In the genomic region with DNA sequence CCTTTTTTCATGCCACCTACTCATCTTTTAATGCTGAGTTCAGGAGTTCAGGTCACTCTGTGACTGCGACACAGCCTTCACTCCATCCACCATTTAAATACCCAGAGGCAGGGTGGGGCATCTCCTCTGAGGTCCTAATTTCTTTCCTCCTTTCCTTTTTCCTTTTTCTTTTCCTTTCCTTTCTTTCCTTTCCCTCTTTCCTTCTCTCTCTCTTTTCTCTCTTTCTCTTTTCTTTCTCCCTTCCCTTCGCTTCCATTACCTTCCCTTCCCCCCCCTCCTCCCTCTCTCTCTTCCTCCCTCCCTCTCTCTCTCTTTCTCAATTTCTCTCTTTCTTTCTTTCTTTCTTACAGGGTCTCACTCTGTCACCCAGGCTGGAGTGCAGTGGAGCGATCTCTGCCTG, we compare ENCODE assay signal across 23 cellular contexts.
DNase-seq lines count a peak whose midpoint lies in the region; ATAC-seq, FAIRE-seq and TF ChIP-seq lines count a peak whose summit lies in the region.
"Had no signal": no experiment of that assay in that cellular context is flagged by ENCODE, and none has a peak within 500 bp of the region (broad histone marks: within the 10 kb centered on the region; RNA-seq: fewer than 3 reads in every experiment).

No MANE protein-coding gene starts in this region.

- H3K36me3 ChIP-seq in HEK293 (ENCODE audit: control insufficient read depth in 2 of 2, insufficient read depth in 1 of 2, low read length in 2 of 2) (no peaks in the 10 kb centered on the region), H1 (ENCODE audit: control insufficient read depth in 2 of 4, insufficient read depth in 4 of 4, low read length in 3 of 4) (no peaks in the 10 kb centered on the region), mesenchymal stem cell (ENCODE audit: control insufficient read depth in 1 of 2, insufficient read depth in 2 of 2, low read depth in 1 of 2, low read length in 2 of 2) (no peaks in the 10 kb centered on the region)
- H3K36me3 ChIP-seq: BLaER1 treated with 17β-estradiol and CSF1 and Interleukin-3, amounts not matched to agents 10 nM and 100 nM; SJSA1 had no signal

- DNase-seq in H1 (ENCODE audit: low read depth in 1 of 2, low spot score in 2 of 2) (no peak), mesenchymal stem cell (no peak), NCI-H128 (lab: John Stamatoyannopoulos, UW; ENCODE audit: unreplicated experiment) (no peak), NCI-H2196 (lab: John Stamatoyannopoulos, UW; ENCODE audit: unreplicated experiment) (no peak), SW480 (ENCODE audit: low spot score) (no peak)
- DNase-seq: AML-193; CD4-positive, alpha-beta T cell; DMS53; KG1; MM.1S; NCI-H1417; NCI-H1694; NCI-H2029 treated with DMSO at 0.1 percent for 48 hours; NCI-H2227 treated with DMSO at 0.1 percent for 48 hours; NCI-H526 treated with DMSO at 0.1 percent for 48 hours; PC-9; Right ventricle myocardium superior; RPMI8226 had no signal

- H3K9me3 ChIP-seq in HEK293 (ENCODE audit: control insufficient read depth, insufficient read depth, low read depth, low read length), result no peaks in the 10 kb centered on the region
- no peaks in the 10 kb centered on the region for H3K9me3 ChIP-seq in H1 (ENCODE audit: insufficient read depth in 2 of 2, low read depth in 1 of 2, low read length in 1 of 2)
- H3K9me3 ChIP-seq in mesenchymal stem cell (ENCODE audit: control insufficient read depth, low read length), result no peaks in the 10 kb centered on the region
- H3K9me3 ChIP-seq: SJSA1 had no signal

- no peak overlapping the region for H3K27ac ChIP-seq in HEK293 (ENCODE audit: extremely low read depth, low read depth, low read length)
- no peak overlapping the region for H3K27ac ChIP-seq in H1 (ENCODE audit: low read depth, low read length)
- no peak overlapping the region for H3K27ac ChIP-seq in mesenchymal stem cell (ENCODE audit: low read length, poor library complexity, severe bottlenecking)
- H3K27ac ChIP-seq: BLaER1 treated with 17β-estradiol and CSF1 and Interleukin-3, amounts not matched to agents 10 nM and 100 nM; PC-9; SJSA1 had no signal

- no peak for ATAC-seq in HG03565 (IDR thresholded peaks at IDR 0.05; ENCODE audit: unreplicated experiment)

- H3K79me1 ChIP-seq in H1 (ENCODE audit: low read depth, low read length) (no peaks in the 10 kb centered on the region), mesenchymal stem cell (replicated peaks; ENCODE audit: low read length, poor library complexity, severe bottlenecking) (no peaks in the 10 kb centered on the region)

- CTCF ChIA-PET in HEK293 (lab: Yijun Ruan, JAX) (no interaction called here), H1 (lab: Charles Lee; ENCODE audit: partially characterized antibody) (no interaction called here)

- H2BK5ac ChIP-seq in H1 (ENCODE audit: low read depth, low read length) (no peak overlapping the region), mesenchymal stem cell (ENCODE audit: low read depth, low read length, poor library complexity, severe bottlenecking) (no peak overlapping the region)

- H3K56ac ChIP-seq in H1 (replicated peaks; ENCODE audit: insufficient read length, low read depth, low read length), result no peak overlapping the region

- H2BK20ac ChIP-seq in H1 (ENCODE audit: low read length), result no peak overlapping the region

- H2AFZ ChIP-seq in H1 (ENCODE audit: low read length) (no peak overlapping the region), mesenchymal stem cell (ENCODE audit: low read depth, low read length) (no peak overlapping the region)
- H2AFZ ChIP-seq: PC-9 had no signal

- H3K4ac ChIP-seq in H1 (replicated peaks; ENCODE audit: insufficient read length, low read depth, low read length), result no peak overlapping the region
- peak overlapping the region in 1 of 2 experiments; percentile 13 for H3K4ac ChIP-seq in mesenchymal stem cell (ENCODE audit: low read depth in 1 of 2, low read length in 2 of 2)

- no peaks in the 10 kb centered on the region for H3K23me2 ChIP-seq in H1 (ENCODE audit: low read depth, low read length)

- TF ChIP-seq RAD21 in H1 (IDR thresholded peaks at IDR 0.05 in 1 of 2, conservative IDR thresholded peaks at IDR 0.05 in 1 of 2; ENCODE audit: low read depth in 2 of 2, low read length in 2 of 2), result no peak

- TF ChIP-seq CTCF in HEK293 (tag by site-specific recombination; IDR thresholded peaks at IDR 0.05), result no peak
- TF ChIP-seq CTCF in H1 (IDR thresholded peaks at IDR 0.05; ENCODE audit: control extremely low read depth in 1 of 3, insufficient read depth in 1 of 3, low read depth in 1 of 3, low read length in 3 of 3), result no peak

- H3K18ac ChIP-seq in H1 (ENCODE audit: extremely low read depth, low read length) (no peak overlapping the region), mesenchymal stem cell (ENCODE audit: low read depth in 1 of 2, low read length in 2 of 2) (peak overlapping the region in 1 of 2 experiments; percentile 77)

- H4K91ac ChIP-seq in H1 (replicated peaks; ENCODE audit: insufficient read length, low read length), result no peak overlapping the region
- H4K91ac ChIP-seq in mesenchymal stem cell (ENCODE audit: low read length), result peak overlapping the region; percentile 54

- no peak for TF ChIP-seq EP300 in H1 (IDR thresholded peaks at IDR 0.05; ENCODE audit: borderline replicate concordance in 1 of 2, low read depth in 2 of 2, low read length in 2 of 2)

- H3K4me2 ChIP-seq in H1 (ENCODE audit: insufficient read depth in 1 of 2, low read depth in 2 of 2, low read length in 2 of 2), result no peak overlapping the region
- H3K4me2 ChIP-seq in mesenchymal stem cell (ENCODE audit: low read length, poor library complexity, severe bottlenecking), result no peak overlapping the region
- H3K4me2 ChIP-seq: PC-9 had no signal

- TF ChIP-seq POLR2A in H1 (IDR thresholded peaks at IDR 0.05; ENCODE audit: control extremely low read depth in 1 of 2, low read depth in 2 of 2, low read length in 2 of 2), result no peak

- H2BK12ac ChIP-seq in H1 (ENCODE audit: low read depth, low read length), result 0 out of 2 replicates have a peak overlapping the region, but pooled peaks have one; percentile 23
- peak overlapping the region in 1 of 2 experiments; percentile 85 for H2BK12ac ChIP-seq in mesenchymal stem cell (ENCODE audit: low read length in 2 of 2)

- H3K27me3 ChIP-seq in H1 (replicated peaks in 1 of 4; ENCODE audit: control insufficient read depth in 3 of 4, extremely low read depth in 1 of 4, insufficient read depth in 3 of 4, low read length in 3 of 4) (no peaks in the 10 kb centered on the region), mesenchymal stem cell (ENCODE audit: control insufficient read depth in 1 of 2, insufficient read depth in 1 of 2, low read length in 2 of 2) (no peaks in the 10 kb centered on the region)
- H3K27me3 ChIP-seq: BLaER1 treated with 17β-estradiol and CSF1 and Interleukin-3, amounts not matched to agents 10 nM and 100 nM; SJSA1 had no signal

- POLR2A ChIA-PET in HEK293 (lab: Yijun Ruan, JAX) (no interaction called here), H1 (lab: Charles Lee; ENCODE audit: partially characterized antibody) (no interaction called here)

- WGBS in H1 (ENCODE audit: extremely low coverage in 1 of 2, insufficient coverage in 1 of 2, insufficient read length in 1 of 2, insufficient replicate concordance in 2 of 2, low coverage in 1 of 2, low lambda C conversion rate in 2 of 2, missing lambda C conversion rate in 1 of 2), 2 experiments, result 67 to 100% methylated on average over 1 to 3 of the region's 3 CpGs
- 95% methylated on average over 3 of the region's 3 CpGs for WGBS in mesenchymal stem cell

- H4K8ac ChIP-seq in H1 (ENCODE audit: extremely low read depth, insufficient read depth, low read length) (no peak overlapping the region), mesenchymal stem cell (ENCODE audit: low read length) (no peak overlapping the region)

- H3K23ac ChIP-seq in H1 (ENCODE audit: insufficient read length) (no peak overlapping the region), mesenchymal stem cell (ENCODE audit: low read length in 2 of 2) (no peak overlapping the region)

- no peak overlapping the region for H3K14ac ChIP-seq in H1 (ENCODE audit: insufficient read length)
- no peak overlapping the region for H3K14ac ChIP-seq in mesenchymal stem cell (ENCODE audit: low read length in 2 of 2)

- no peak overlapping the region for H4K5ac ChIP-seq in H1 (ENCODE audit: insufficient read length, low read depth, low read length)

- no peaks in the 10 kb centered on the region for H4K20me1 ChIP-seq in H1 (replicated peaks in 1 of 2; ENCODE audit: control insufficient read depth in 1 of 2, insufficient read depth in 2 of 2, low read length in 2 of 2)
- H4K20me1 ChIP-seq: BLaER1 treated with 17β-estradiol and CSF1 and Interleukin-3, amounts not matched to agents 10 nM and 100 nM had no signal

- H2BK15ac ChIP-seq in H1 (ENCODE audit: low read length), result no peak overlapping the region
- peak overlapping the region; percentile 80 for H2BK15ac ChIP-seq in mesenchymal stem cell (ENCODE audit: low read depth, poor library complexity, severe bottlenecking)

- H2AK5ac ChIP-seq in H1 (ENCODE audit: low read depth, low read length), result no peak overlapping the region
- H2AK5ac ChIP-seq in mesenchymal stem cell (ENCODE audit: low read length, severe bottlenecking), result no peak overlapping the region

- no peaks in the 10 kb centered on the region for H3K79me2 ChIP-seq in H1 (ENCODE audit: control insufficient read depth in 1 of 2, insufficient read depth in 2 of 2, low read length in 2 of 2)

- H3K9ac ChIP-seq in H1 (replicated peaks in 1 of 4; ENCODE audit: extremely low read depth in 1 of 4, low read depth in 3 of 4, low read length in 3 of 4) (no peak overlapping the region), mesenchymal stem cell (ENCODE audit: low read length) (no peak overlapping the region)
- H3K9ac ChIP-seq: BLaER1 treated with 17β-estradiol and CSF1 and Interleukin-3, amounts not matched to agents 10 nM and 100 nM had no signal

- peaks cover 10% of the 10 kb centered on the region for H3K4me1 ChIP-seq in HEK293 (ENCODE audit: control insufficient read depth, insufficient read depth, low read length)
- H3K4me1 ChIP-seq in H1 (replicated peaks in 1 of 4; ENCODE audit: control insufficient read depth in 3 of 4, insufficient read depth in 4 of 4, low read length in 3 of 4), result peaks cover 0 to 4% (median under 1%) of the 10 kb centered on the region in 4 experiments; a peak in 3 of 7 replicates
- H3K4me1 ChIP-seq in mesenchymal stem cell (ENCODE audit: control insufficient read depth, insufficient read depth, low read depth, low read length), result peaks cover 6% of the 10 kb centered on the region

- FAIRE-seq in H1 (lab: Jason Lieb, UNC), result no peak
- FAIRE-seq: A204.1 had no signal

- H2BK120ac ChIP-seq in H1 (replicated peaks; ENCODE audit: low read depth, low read length), result no peak overlapping the region
- H2BK120ac ChIP-seq in mesenchymal stem cell (ENCODE audit: low read depth, low read length), result no peak overlapping the region

- H3K4me3 ChIP-seq in HEK293 (ENCODE audit: low read depth, low read length) (no peak overlapping the region), H1 (ENCODE audit: extremely low read depth in 1 of 4, insufficient read depth in 2 of 4, low read depth in 3 of 4, low read length in 4 of 4) (no peak overlapping the region), mesenchymal stem cell (ENCODE audit: insufficient read depth in 1 of 2, low read depth in 1 of 2, low read length in 2 of 2) (no peak overlapping the region)
- H3K4me3 ChIP-seq: BLaER1 treated with 17β-estradiol and CSF1 and Interleukin-3, amounts not matched to agents 10 nM and 100 nM; PC-9; SJSA1 had no signal

TF ChIP-seq in HEK293, 187 proteins besides CTCF, POLR2A, EP300 and RAD21 (continues in another document):
- peak; percentile 97 for TF ChIP-seq PRDM1 (tag by site-specific recombination; IDR thresholded peaks at IDR 0.05)
